8 cellular contexts compared by ENCODE assay signal in genomic region chr5:77631166-77631582, GRCh38. TPM values are rescaled to one million over a fixed set of nuclear protein-coding genes. Genes with fewer than 3 reads are reported as not detected.
DNase-seq lines count a peak whose midpoint lies in the region; ATAC-seq and TF ChIP-seq lines count a peak whose summit lies in the region.

No MANE protein-coding gene starts in this region.

- intact Hi-C loops in CD4-positive, alpha-beta T cell (cut with DNase I, micrococcal nuclease): loop anchor here in 1 of 2 experiments (10.0 kb wide), 1 partner anchor 144 kb away; the partner anchor contains the start of gene TBCA
- intact Hi-C loops in esophagus squamous epithelium (cut with DNase I): no loop called here

- no peak for DNase-seq in CD4-positive, alpha-beta T cell
- no peak for DNase-seq in HL-60 (ENCODE audit: low read depth in 1 of 2, low spot score in 1 of 2)
- no peak for DNase-seq in esophagus squamous epithelium (lab: John Stamatoyannopoulos, UW)
- DNase-seq in AG08395 (ENCODE audit: low spot score): no peak
- no peak for DNase-seq in NCI-H2081 (lab: John Stamatoyannopoulos, UW)
- no peak for DNase-seq in activated effector memory CD4-positive, alpha-beta T cell treated with Interleukin-2 at 50 U/mL for 16 hours
- DNase-seq in NCI-H1436 treated with DMSO at 0.1 percent for 48 hours (lab: John Stamatoyannopoulos, UW): no peak

- peaks cover 13% of the 10 kb centered on the region for H3K36me3 Mint-ChIP-seq in CD4-positive, alpha-beta T cell (ENCODE audit: low read depth)

- ATAC-seq in CD4-positive, alpha-beta T cell (ENCODE audit: poor library complexity): peak; percentile 20
- peak; percentile 31 for ATAC-seq in GM19463 (IDR thresholded peaks at IDR 0.05; ENCODE audit: unreplicated experiment)

- peaks cover 12% of the 10 kb centered on the region for H3K9me3 ChIP-seq in CD4-positive, alpha-beta T cell (ENCODE audit: control insufficient read depth, low read length)
- no peaks in the 10 kb centered on the region for H3K9me3 ChIP-seq in esophagus squamous epithelium

- no peak for TF ChIP-seq POLR2A in esophagus squamous epithelium (IDR thresholded peaks at IDR 0.05)

- 12 to 14% methylated on average over 13 of the region's 13 CpGs for WGBS in esophagus squamous epithelium, 2 donors

- peak overlapping the region; percentile 82 for H3K4me3 Mint-ChIP-seq in CD4-positive, alpha-beta T cell

- peaks cover 25% of the 10 kb centered on the region for H3K4me1 Mint-ChIP-seq in CD4-positive, alpha-beta T cell (ENCODE audit: low read depth)

- CTCF ChIA-PET in CD4-positive, alpha-beta T cell (lab: Charles Lee): no interaction called here

- peaks cover 19 to 37% (median 22%) of the 10 kb centered on the region in 3 donors for H3K4me1 ChIP-seq in esophagus squamous epithelium

- H3K27me3 Mint-ChIP-seq in CD4-positive, alpha-beta T cell: peaks cover 90% of the 10 kb centered on the region

- peaks cover 12% of the 10 kb centered on the region for H3K9me3 Mint-ChIP-seq in CD4-positive, alpha-beta T cell

- peak overlapping the region; percentile 52 for H3K4me3 ChIP-seq in HL-60 (replicated peaks; ENCODE audit: insufficient read depth, low read length)
- peak overlapping the region in 3 of 4 donors; percentile 33 to 71 (median 50) for H3K4me3 ChIP-seq in esophagus squamous epithelium

- POLR2A ChIA-PET in CD4-positive, alpha-beta T cell (lab: Charles Lee): interaction anchor here (0.7 kb wide), 1 partner anchor 9 kb away, joined by 3 read pairs; no protein-coding TSS in a partner anchor

- no peaks in the 10 kb centered on the region for H3K36me3 ChIP-seq in esophagus squamous epithelium

- TF ChIP-seq CTCF in CD4-positive, alpha-beta T cell (IDR thresholded peaks at IDR 0.05): no peak
- TF ChIP-seq CTCF in HL-60 (IDR thresholded peaks at IDR 0.05; ENCODE audit: insufficient read depth, low read length) (no peak), esophagus squamous epithelium (IDR thresholded peaks at IDR 0.05) (no peak)

- no peak overlapping the region for H3K27ac ChIP-seq in CD4-positive, alpha-beta T cell (ENCODE audit: low read depth, low read length)
- H3K27ac ChIP-seq in HL-60 (replicated peaks) (no peak overlapping the region), esophagus squamous epithelium (no peak overlapping the region)

- no peak overlapping the region for H3K27ac Mint-ChIP-seq in CD4-positive, alpha-beta T cell

- peaks cover 89% of the 10 kb centered on the region for H3K27me3 ChIP-seq in CD4-positive, alpha-beta T cell (ENCODE audit: control insufficient read depth, insufficient read depth, low read length)
- H3K27me3 ChIP-seq in HL-60 (ENCODE audit: insufficient read depth, poor library complexity, severe bottlenecking) (peaks cover 8% of the 10 kb centered on the region), esophagus squamous epithelium (peaks cover 38 to 100% (median 64%) of the 10 kb centered on the region in 4 donors)

RNA-seq across cellular contexts. Expression of gene OTP, which starts 7.3 kb away (rescaled TPM):
- not detected for total RNA-seq in CD4-positive, alpha-beta T cell
- total RNA-seq in esophagus squamous epithelium: not detected
